Comparison of ENCODE assay signal across 8 cellular contexts in the genomic region with DNA sequence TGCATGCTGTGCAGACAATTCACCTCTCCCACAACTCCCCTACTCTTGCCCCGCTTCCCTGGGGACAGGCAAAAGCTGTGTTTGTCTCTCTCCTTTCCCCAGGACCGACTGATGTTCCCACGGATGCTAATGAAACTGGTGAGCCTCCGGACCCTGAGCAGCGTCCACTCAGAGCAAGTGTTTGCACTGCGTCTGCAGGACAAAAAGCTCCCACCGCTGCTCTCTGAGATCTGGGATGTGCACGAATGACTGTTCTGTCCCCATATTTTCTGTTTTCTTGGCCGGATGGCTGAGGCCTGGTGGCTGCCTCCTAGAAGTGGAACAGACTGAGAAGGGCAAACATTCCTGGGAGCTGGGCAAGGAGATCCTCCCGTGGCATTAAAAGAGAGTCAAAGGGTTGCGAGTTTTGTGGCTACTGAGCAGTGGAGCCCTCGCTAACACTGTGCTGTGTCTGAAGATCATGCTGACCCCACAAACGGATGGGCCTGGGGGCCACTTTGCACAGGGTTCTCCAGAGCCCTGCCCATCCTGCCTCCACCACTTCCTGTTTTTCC. TPM values are rescaled to one million over a fixed set of nuclear protein-coding genes. Genes with fewer than 3 reads are reported as not detected.
A peak's percentile ranks its signal among the peaks of the same experiment; 100 is the strongest.
DNase-seq lines count a peak whose midpoint lies in the region; ATAC-seq, FAIRE-seq and TF ChIP-seq lines count a peak whose summit lies in the region.

No MANE protein-coding gene starts in this region.

- H4K20me1 ChIP-seq in H1 (replicated peaks in 1 of 2; ENCODE audit: control insufficient read depth in 1 of 2, insufficient read depth in 2 of 2, low read length in 2 of 2) = peaks cover 8 to 16% of the 10 kb centered on the region in 2 experiments

- no peak for FAIRE-seq in H1 (lab: Jason Lieb, UNC)

- H3K27me3 ChIP-seq in CD4-positive, alpha-beta memory T cell (ENCODE audit: insufficient read depth, low read length) = no peaks in the 10 kb centered on the region
- H3K27me3 ChIP-seq in H1 (replicated peaks in 1 of 4; ENCODE audit: control insufficient read depth in 3 of 4, extremely low read depth in 1 of 4, insufficient read depth in 3 of 4, low read length in 3 of 4) = no peaks in the 10 kb centered on the region
- H3K27me3 ChIP-seq in parathyroid adenoma (ENCODE audit: control insufficient read depth, insufficient read depth, low read length) = no peaks in the 10 kb centered on the region

- POLR2A ChIA-PET in CD4-positive, alpha-beta memory T cell (lab: Charles Lee; ENCODE audit: partially characterized antibody) = interaction anchor here (0.7 to 4.5 kb wide), 8 partner anchors 9 to 158 kb away, joined by 3 to 57 read pairs (median 6); partner anchors contain the start of genes ACP2, ARFGAP2, DDB2 and NR1H3
- POLR2A ChIA-PET in H1 (lab: Charles Lee; ENCODE audit: partially characterized antibody) = interaction anchor here (0.8 to 3.1 kb wide), 11 partner anchors 10 to 169 kb away, joined by 3 to 35 read pairs (median 4); partner anchors contain the start of genes DDB2, NR1H3 and PACSIN3

- no peak for DNase-seq in CD4-positive, alpha-beta memory T cell
- no peak for DNase-seq in NB4 (ENCODE audit: low read depth)
- DNase-seq in H1 (ENCODE audit: low read depth in 1 of 2, low spot score in 2 of 2) = peak in 1 of 2 experiments; percentile 49
- no peak for DNase-seq in ureter (ENCODE audit: low spot score)
- no peak for DNase-seq in 8988T
- no peak for DNase-seq in DMS153 treated with DMSO at 0.1 percent for 48 hours (lab: John Stamatoyannopoulos, UW; ENCODE audit: unreplicated experiment)

- H4K91ac ChIP-seq in H1 (replicated peaks; ENCODE audit: insufficient read length, low read length) = peak overlapping the region; percentile 71

- peak overlapping the region; percentile 79 for H3K27ac ChIP-seq in CD4-positive, alpha-beta memory T cell (ENCODE audit: low read depth, low read length)
- H3K27ac ChIP-seq in H1 (ENCODE audit: low read depth, low read length) = peak overlapping the region; percentile 61; the same call in 1 of the 2 replicates
- H3K27ac ChIP-seq in parathyroid adenoma = peak overlapping the region; percentile 78

- H3K36me3 ChIP-seq in CD4-positive, alpha-beta memory T cell (ENCODE audit: insufficient read depth, low read length) = no peaks in the 10 kb centered on the region
- H3K36me3 ChIP-seq in H1 (ENCODE audit: control insufficient read depth in 2 of 4, insufficient read depth in 4 of 4, low read length in 3 of 4) (no peaks in the 10 kb centered on the region), parathyroid adenoma (ENCODE audit: control insufficient read depth, insufficient read depth, low read length) (no peaks in the 10 kb centered on the region)

- no peak for ATAC-seq in HG02798 (IDR thresholded peaks at IDR 0.05; ENCODE audit: poor library complexity, unreplicated experiment)

- H3K36me3 Mint-ChIP-seq in CD4-positive, alpha-beta memory T cell = peaks cover 0 to 15% of the 10 kb centered on the region in 2 donors

- peak overlapping the region; percentile 75; the same call in 1 of the 2 replicates for H4K8ac ChIP-seq in H1 (ENCODE audit: extremely low read depth, insufficient read depth, low read length)

- CTCF ChIA-PET in CD4-positive, alpha-beta memory T cell (lab: Charles Lee; ENCODE audit: partially characterized antibody) = interaction anchor here (1.1 to 1.5 kb wide), 3 partner anchors 20 to 53 kb away, joined by 4 to 6 read pairs (median 5); partner anchors contain the start of genes ACP2 and DDB2
- CTCF ChIA-PET in H1 (lab: Charles Lee; ENCODE audit: partially characterized antibody) = interaction anchor here (0.6 to 3.2 kb wide), 9 partner anchors 10 to 90 kb away, joined by 3 to 36 read pairs (median 4); partner anchors contain the start of gene NR1H3

- no peak overlapping the region for H3K14ac ChIP-seq in H1 (ENCODE audit: insufficient read length)

- H3K27me3 Mint-ChIP-seq in CD4-positive, alpha-beta memory T cell = no peaks in the 10 kb centered on the region

- H3K9ac ChIP-seq in H1 (replicated peaks in 1 of 4; ENCODE audit: extremely low read depth in 1 of 4, low read depth in 3 of 4, low read length in 3 of 4) = peak overlapping the region in 1 of 4 experiments; percentile 53; a peak in 2 of 7 replicates
- no peak overlapping the region for H3K9ac ChIP-seq in parathyroid adenoma

- H2BK5ac ChIP-seq in H1 (ENCODE audit: low read depth, low read length) = peak overlapping the region; percentile 98

- H3K4me1 Mint-ChIP-seq in CD4-positive, alpha-beta memory T cell = peaks cover 38 to 54% (median 48%) of the 10 kb centered on the region in 4 donors

- no peak overlapping the region for H2AK5ac ChIP-seq in H1 (ENCODE audit: low read depth, low read length)

- H3K4me3 Mint-ChIP-seq in CD4-positive, alpha-beta memory T cell = peak overlapping the region; percentile 87 to 95 (median 92)

- H3K79me2 ChIP-seq in H1 (ENCODE audit: control insufficient read depth in 1 of 2, insufficient read depth in 2 of 2, low read length in 2 of 2) (peaks cover 0 to 30% of the 10 kb centered on the region in 2 experiments; a peak in 3 of 4 replicates), parathyroid adenoma (peaks cover 4% of the 10 kb centered on the region)

- peak overlapping the region; percentile 30 for H3K4ac ChIP-seq in H1 (replicated peaks; ENCODE audit: insufficient read length, low read depth, low read length)

- no peaks in the 10 kb centered on the region for H3K9me3 ChIP-seq in CD4-positive, alpha-beta memory T cell (ENCODE audit: control insufficient read depth in 1 of 2, low read length in 2 of 2)
- H3K9me3 ChIP-seq in H1 (ENCODE audit: insufficient read depth in 2 of 2, low read depth in 1 of 2, low read length in 1 of 2) = no peaks in the 10 kb centered on the region
- H3K9me3 ChIP-seq in parathyroid adenoma (ENCODE audit: control insufficient read depth, low read length) = no peaks in the 10 kb centered on the region

- TF ChIP-seq POLR2A in NB4 (IDR thresholded peaks at IDR 0.05; ENCODE audit: extremely low read depth, insufficient read length) (peak; percentile 24), H1 (IDR thresholded peaks at IDR 0.05; ENCODE audit: control extremely low read depth in 1 of 2, low read depth in 2 of 2, low read length in 2 of 2) (no peak)

- H2AFZ ChIP-seq in H1 (ENCODE audit: low read length) (no peak overlapping the region; the same call in 1 of the 2 replicates), parathyroid adenoma (peak overlapping the region; percentile 86)

- peaks cover 17% of the 10 kb centered on the region for H3K79me1 ChIP-seq in H1 (ENCODE audit: low read depth, low read length)

- H2BK15ac ChIP-seq in H1 (ENCODE audit: low read length) = peak overlapping the region; percentile 81; the same call in 1 of the 2 replicates

- peak overlapping the region; percentile 54 for H4K5ac ChIP-seq in H1 (ENCODE audit: insufficient read length, low read depth, low read length)

- H3K56ac ChIP-seq in H1 (replicated peaks; ENCODE audit: insufficient read length, low read depth, low read length) = no peak overlapping the region

- intact Hi-C loops in CD4-positive, alpha-beta memory T cell (cut with micrococcal nuclease) = loop anchor here (1.0 to 10.0 kb wide), 9 partner anchors 20 to 1424 kb away; partner anchors contain the start of genes ACP2, CKAP5, CRY2 and KBTBD4

- no peak for TF ChIP-seq RAD21 in H1 (IDR thresholded peaks at IDR 0.05 in 1 of 2, conservative IDR thresholded peaks at IDR 0.05 in 1 of 2; ENCODE audit: low read depth in 2 of 2, low read length in 2 of 2)

- peak overlapping the region in 1 of 2 donors; percentile 90 for H3K4me3 ChIP-seq in CD4-positive, alpha-beta memory T cell (ENCODE audit: low read length in 2 of 2)
- H3K4me3 ChIP-seq in NB4 (ENCODE audit: low read depth, low read length) (peak overlapping the region; percentile 57), H1 (ENCODE audit: extremely low read depth in 1 of 4, insufficient read depth in 2 of 4, low read depth in 3 of 4, low read length in 4 of 4) (peak overlapping the region; percentile 54 to 93 (median 68); a peak in 5 of 8 replicates), parathyroid adenoma (ENCODE audit: low read depth, low read length) (peak overlapping the region; percentile 69)

- no peaks in the 10 kb centered on the region for H3K9me3 Mint-ChIP-seq in CD4-positive, alpha-beta memory T cell

- peak overlapping the region; percentile 69 for H2BK120ac ChIP-seq in H1 (replicated peaks; ENCODE audit: low read depth, low read length)

- H3K23ac ChIP-seq in H1 (ENCODE audit: insufficient read length) = no peak overlapping the region

- H2BK20ac ChIP-seq in H1 (ENCODE audit: low read length) = peak overlapping the region; percentile 77; the same call in 1 of the 2 replicates

- TF ChIP-seq CTCF in NB4 (IDR thresholded peaks at IDR 0.05; ENCODE audit: low read depth, low read length) (no peak), H1 (IDR thresholded peaks at IDR 0.05; ENCODE audit: control extremely low read depth in 1 of 3, insufficient read depth in 1 of 3, low read depth in 1 of 3, low read length in 3 of 3) (no peak), parathyroid adenoma (IDR thresholded peaks at IDR 0.05) (no peak)

- peaks cover 53% of the 10 kb centered on the region for H3K4me1 ChIP-seq in CD4-positive, alpha-beta memory T cell (ENCODE audit: insufficient read depth, low read length)
- H3K4me1 ChIP-seq in H1 (replicated peaks in 1 of 4; ENCODE audit: control insufficient read depth in 3 of 4, insufficient read depth in 4 of 4, low read length in 3 of 4) = peaks cover 14 to 25% (median 17%) of the 10 kb centered on the region in 4 experiments
- H3K4me1 ChIP-seq in parathyroid adenoma = peaks cover 3% of the 10 kb centered on the region

- no peak for TF ChIP-seq EP300 in H1 (IDR thresholded peaks at IDR 0.05; ENCODE audit: borderline replicate concordance in 1 of 2, low read depth in 2 of 2, low read length in 2 of 2)

- H2BK12ac ChIP-seq in H1 (ENCODE audit: low read depth, low read length) = peak overlapping the region; percentile 88

- peaks cover 13% of the 10 kb centered on the region for H3K23me2 ChIP-seq in H1 (ENCODE audit: low read depth, low read length)

- H3K18ac ChIP-seq in H1 (ENCODE audit: extremely low read depth, low read length) = peak overlapping the region; percentile 89

- peak overlapping the region; percentile 89 to 99 for H3K4me2 ChIP-seq in H1 (ENCODE audit: insufficient read depth in 1 of 2, low read depth in 2 of 2, low read length in 2 of 2)
- no peak overlapping the region for H3K4me2 ChIP-seq in parathyroid adenoma (ENCODE audit: low read length)

- H3K27ac Mint-ChIP-seq in CD4-positive, alpha-beta memory T cell = peak overlapping the region; percentile 94 to 100 (median 96)

- 45% methylated on average over 13 of the region's 13 CpGs; no CpG with 5 or more reads in 1 of the 2 experiments for WGBS in H1 (ENCODE audit: extremely low coverage in 1 of 2, insufficient coverage in 1 of 2, insufficient read length in 1 of 2, insufficient replicate concordance in 2 of 2, low coverage in 1 of 2, low lambda C conversion rate in 2 of 2, missing lambda C conversion rate in 1 of 2), 2 experiments

RNA-seq across cellular contexts. Expression of gene MADD, which starts 1.4 kb away (rescaled TPM):
- 100 to 1,000 TPM; 118 to 119 TPM for total RNA-seq in CD4-positive, alpha-beta memory T cell
- polyA plus RNA-seq in CD4-positive, alpha-beta memory T cell = 10 to 100 TPM; 19.3 to 32.4 TPM
- total RNA-seq in H1 (2021; fragmentation: NEBNext Ultra II Directional; extraction: Animal tissue kit (Norgen Biotek cat#: 25700)) = 43.7 and 45.4 TPM in 2 replicates
- 32.5 and 48.3 TPM in 2 replicates for polyA plus RNA-seq in H1 (2011; rRNA removed)
- polyA plus RNA-seq in H1 (2011; cell fraction: cytosol; rRNA removed) = 26.6 TPM
- polyA plus RNA-seq in H1 (2011; cell fraction: nucleus; rRNA removed) = 91.6 TPM
- 33.0 to 36.2 TPM (median 35.4 TPM) in 4 replicates for polyA plus RNA-seq in H1 (2012, experiment 1 of 2)
- 16.8 TPM for polyA plus RNA-seq in H1 (2012, experiment 2 of 2)
- polyA plus RNA-seq in H1 (2013, experiment 1 of 2) = 19.3 TPM
- polyA plus RNA-seq in H1 (2013, experiment 2 of 2) = 17.0 TPM
- 76.0 and 80.1 TPM in 2 replicates for polyA minus RNA-seq in H1 (2011; rRNA and poly(A)+ RNA removed)
- 22.5 TPM for polyA minus RNA-seq in H1 (2011; cell fraction: cytosol; rRNA and poly(A)+ RNA removed)
- polyA minus RNA-seq in H1 (2011; cell fraction: nucleus; rRNA and poly(A)+ RNA removed) = 48.9 TPM
- 79.4 TPM for total RNA-seq in ureter

RNA-seq across cellular contexts. Expression of gene NR1H3, which starts 10.7 kb away (rescaled TPM):
- 10 to 100 TPM; 17.8 to 20.0 TPM for total RNA-seq in CD4-positive, alpha-beta memory T cell
- 1 to 10 TPM; 3.3 to 7.8 TPM for polyA plus RNA-seq in CD4-positive, alpha-beta memory T cell
- 19.9 and 21.2 TPM in 2 replicates for total RNA-seq in H1 (2021; fragmentation: NEBNext Ultra II Directional; extraction: Animal tissue kit (Norgen Biotek cat#: 25700))
- 42.1 and 51.5 TPM in 2 replicates for polyA plus RNA-seq in H1 (2011; rRNA removed)
- polyA plus RNA-seq in H1 (2011; cell fraction: cytosol; rRNA removed) = 39.9 TPM
- polyA plus RNA-seq in H1 (2011; cell fraction: nucleus; rRNA removed) = 58.5 TPM
- polyA plus RNA-seq in H1 (2012, experiment 1 of 2) = 24.9 to 28.6 TPM (median 27.6 TPM) in 4 replicates
- 19.2 TPM for polyA plus RNA-seq in H1 (2012, experiment 2 of 2)
- 11.7 TPM for polyA plus RNA-seq in H1 (2013, experiment 1 of 2)
- polyA plus RNA-seq in H1 (2013, experiment 2 of 2) = 11.6 TPM
- 34.2 and 36.4 TPM in 2 replicates for polyA minus RNA-seq in H1 (2011; rRNA and poly(A)+ RNA removed)
- polyA minus RNA-seq in H1 (2011; cell fraction: cytosol; rRNA and poly(A)+ RNA removed) = 18.3 TPM
- 18.3 TPM for polyA minus RNA-seq in H1 (2011; cell fraction: nucleus; rRNA and poly(A)+ RNA removed)
- 71.3 TPM for total RNA-seq in ureter

RNA-seq across cellular contexts. Expression of gene ACP2, which starts 19.9 kb away (rescaled TPM):
- total RNA-seq in CD4-positive, alpha-beta memory T cell = 10 to 100 TPM; 23.6 to 23.7 TPM
- 10 to 100 TPM; 11.4 to 19.0 TPM for polyA plus RNA-seq in CD4-positive, alpha-beta memory T cell
- total RNA-seq in H1 (2021; fragmentation: NEBNext Ultra II Directional; extraction: Animal tissue kit (Norgen Biotek cat#: 25700)) = 17.8 and 18.9 TPM in 2 replicates
- polyA plus RNA-seq in H1 (2011; rRNA removed) = 19.8 and 24.4 TPM in 2 replicates
- polyA plus RNA-seq in H1 (2011; cell fraction: cytosol; rRNA removed) = 13.4 TPM
- polyA plus RNA-seq in H1 (2011; cell fraction: nucleus; rRNA removed) = 39.9 TPM
- 12.4 to 23.5 TPM (median 21.2 TPM) in 4 replicates for polyA plus RNA-seq in H1 (2012, experiment 1 of 2)
- 14.1 TPM for polyA plus RNA-seq in H1 (2012, experiment 2 of 2)
- 21.3 TPM for polyA plus RNA-seq in H1 (2013, experiment 1 of 2)
- 21.1 TPM for polyA plus RNA-seq in H1 (2013, experiment 2 of 2)
- polyA minus RNA-seq in H1 (2011; rRNA and poly(A)+ RNA removed) = 21.8 and 29.4 TPM in 2 replicates
- 19.7 TPM for polyA minus RNA-seq in H1 (2011; cell fraction: cytosol; rRNA and poly(A)+ RNA removed)
- polyA minus RNA-seq in H1 (2011; cell fraction: nucleus; rRNA and poly(A)+ RNA removed) = 36.9 TPM
- 36.8 TPM for total RNA-seq in ureter

RNA-seq across cellular contexts. Expression of gene DDB2, which starts 53.8 kb away (rescaled TPM):
- total RNA-seq in CD4-positive, alpha-beta memory T cell = 100 to 1,000 TPM; 129 to 132 TPM
- 10 to 100 TPM; 36.2 to 40.2 TPM for polyA plus RNA-seq in CD4-positive, alpha-beta memory T cell
- 65.2 and 70.7 TPM in 2 replicates for total RNA-seq in H1 (2021; fragmentation: NEBNext Ultra II Directional; extraction: Animal tissue kit (Norgen Biotek cat#: 25700))
- polyA plus RNA-seq in H1 (2011; rRNA removed) = 97.2 and 112 TPM in 2 replicates
- polyA plus RNA-seq in H1 (2011; cell fraction: cytosol; rRNA removed) = 130 TPM
- 209 TPM for polyA plus RNA-seq in H1 (2011; cell fraction: nucleus; rRNA removed)
- polyA plus RNA-seq in H1 (2012, experiment 1 of 2) = 122 to 126 TPM (median 125 TPM) in 4 replicates
- polyA plus RNA-seq in H1 (2012, experiment 2 of 2) = 123 TPM
- polyA plus RNA-seq in H1 (2013, experiment 1 of 2) = 56.8 TPM
- polyA plus RNA-seq in H1 (2013, experiment 2 of 2) = 53.9 TPM
- 82.9 and 91.7 TPM in 2 replicates for polyA minus RNA-seq in H1 (2011; rRNA and poly(A)+ RNA removed)
- polyA minus RNA-seq in H1 (2011; cell fraction: cytosol; rRNA and poly(A)+ RNA removed) = 45.6 TPM
- 87.7 TPM for polyA minus RNA-seq in H1 (2011; cell fraction: nucleus; rRNA and poly(A)+ RNA removed)
- total RNA-seq in ureter = 57.9 TPM
